Comparison of ENCODE assay signal across 16 cellular contexts in genomic region chr3:18778602-18779001, GRCh38.
DNase-seq lines count a peak whose midpoint lies in the region; ATAC-seq and TF ChIP-seq lines count a peak whose summit lies in the region.
"Had no signal": no experiment of that assay in that cellular context is flagged by ENCODE, and none has a peak within 500 bp of the region (broad histone marks: within the 10 kb centered on the region; RNA-seq: fewer than 3 reads in every experiment).

No MANE protein-coding gene starts in this region.

- no peak for TF ChIP-seq POLR2A in esophagus squamous epithelium (IDR thresholded peaks at IDR 0.05)

- H3K4me1 ChIP-seq in DND-41 (ENCODE audit: insufficient read depth, low read length) (peaks cover 57% of the 10 kb centered on the region), esophagus squamous epithelium (no peaks in the 10 kb centered on the region)
- peaks cover 5 to 32% of the 10 kb centered on the region in 2 donors for H3K4me1 ChIP-seq in naive thymus-derived CD4-positive, alpha-beta T cell (ENCODE audit: control insufficient read depth in 2 of 2, insufficient read depth in 2 of 2, low read length in 2 of 2)
- H3K4me1 ChIP-seq: A549 had no signal

- peak overlapping the region; percentile 51 for H3K4me2 ChIP-seq in DND-41 (ENCODE audit: insufficient read depth, low read length)
- H3K4me2 ChIP-seq: A549 had no signal

- no peaks in the 10 kb centered on the region for H4K20me1 ChIP-seq in DND-41 (ENCODE audit: insufficient read depth, low read length)

- no peak overlapping the region for H2AFZ ChIP-seq in DND-41 (ENCODE audit: low read depth, low read length)

- H3K9me3 Mint-ChIP-seq in activated CD8-positive, alpha-beta memory T cell treated with anti-CD3 and anti-CD28 coated beads, Interleukin-2, amount 10 ng/mL, durations not matched to agents 7 days and 5 days (ENCODE audit: low read depth): no peaks in the 10 kb centered on the region
- H3K9me3 Mint-ChIP-seq in activated CD8-positive, alpha-beta T cell treated with anti-CD3 and anti-CD28 coated beads for 36 hours: no peaks in the 10 kb centered on the region
- no peaks in the 10 kb centered on the region for H3K9me3 Mint-ChIP-seq in naive thymus-derived CD4-positive, alpha-beta T cell

- CTCF ChIA-PET in activated CD8-positive, alpha-beta memory T cell treated with anti-CD3 and anti-CD28 coated beads, Interleukin-2, amount 10 ng/mL, durations not matched to agents 7 days and 5 days (lab: Charles Lee): no interaction called here
- CTCF ChIA-PET in activated CD8-positive, alpha-beta T cell treated with anti-CD3 and anti-CD28 coated beads for 36 hours (lab: Charles Lee): interaction anchor here (0.7 to 2.2 kb wide), 2 partner anchors 20 to 280 kb away, joined by 3 to 8 read pairs; no protein-coding TSS in a partner anchor
- CTCF ChIA-PET in naive thymus-derived CD4-positive, alpha-beta T cell (lab: Charles Lee): interaction anchor here (0.6 to 0.9 kb wide), 2 partner anchors 20 to 129 kb away, joined by 3 to 4 read pairs; no protein-coding TSS in a partner anchor

- H3K4me3 Mint-ChIP-seq in activated CD8-positive, alpha-beta memory T cell treated with anti-CD3 and anti-CD28 coated beads, Interleukin-2, amount 10 ng/mL, durations not matched to agents 7 days and 5 days: peak overlapping the region; percentile 39
- peak overlapping the region; percentile 14 for H3K4me3 Mint-ChIP-seq in activated CD8-positive, alpha-beta T cell treated with anti-CD3 and anti-CD28 coated beads for 36 hours
- peak overlapping the region; percentile 2 to 77 (median 71) for H3K4me3 Mint-ChIP-seq in naive thymus-derived CD4-positive, alpha-beta T cell

- no peak for DNase-seq in activated CD8-positive, alpha-beta memory T cell treated with anti-CD3 and anti-CD28 coated beads, Interleukin-2, amount 10 ng/mL, durations not matched to agents 7 days and 5 days
- no peak for DNase-seq in activated CD8-positive, alpha-beta memory T cell treated with anti-CD3 and anti-CD28 coated beads, Interleukin-2, amount 50 U/mL, for 4 hours
- no peak for DNase-seq in DND-41
- DNase-seq in activated CD8-positive, alpha-beta T cell treated with anti-CD3 and anti-CD28 coated beads for 36 hours: no peak
- peak in 6 of 9 donors; percentile 39 to 65 (median 56) for DNase-seq in naive thymus-derived CD4-positive, alpha-beta T cell
- no peak for DNase-seq in esophagus squamous epithelium (lab: John Stamatoyannopoulos, UW)
- DNase-seq in NOMO-1 (lab: John Stamatoyannopoulos, UW; ENCODE audit: unreplicated experiment in 2 of 2): no peak
- no peak for DNase-seq in NCI-H446 treated with DMSO at 0.1 percent for 48 hours (lab: John Stamatoyannopoulos, UW)
- DNase-seq: H7, NCI-H1417, NCI-H1930, NCI-H2171 treated with DMSO at 0.1 percent for 48 hours, NCI-H510A treated with DMSO at 0.1 percent for 48 hours had no signal

- H3K36me3 ChIP-seq in DND-41 (ENCODE audit: insufficient read depth, low read length) (no peaks in the 10 kb centered on the region), esophagus squamous epithelium (no peaks in the 10 kb centered on the region)
- no peaks in the 10 kb centered on the region for H3K36me3 ChIP-seq in naive thymus-derived CD4-positive, alpha-beta T cell (ENCODE audit: control insufficient read depth in 2 of 3, insufficient read depth in 3 of 3, low read length in 3 of 3)

- H3K9ac ChIP-seq in DND-41 (ENCODE audit: low read depth, low read length): peak overlapping the region; percentile 17

- no peaks in the 10 kb centered on the region for H3K79me2 ChIP-seq in DND-41 (ENCODE audit: insufficient read depth, low read length)

- H3K27me3 Mint-ChIP-seq in activated CD8-positive, alpha-beta memory T cell treated with anti-CD3 and anti-CD28 coated beads, Interleukin-2, amount 10 ng/mL, durations not matched to agents 7 days and 5 days: no peaks in the 10 kb centered on the region
- H3K27me3 Mint-ChIP-seq in activated CD8-positive, alpha-beta T cell treated with anti-CD3 and anti-CD28 coated beads for 36 hours: no peaks in the 10 kb centered on the region
- H3K27me3 Mint-ChIP-seq in naive thymus-derived CD4-positive, alpha-beta T cell: no peaks in the 10 kb centered on the region

- H3K4me3 ChIP-seq in DND-41 (ENCODE audit: low read depth in 1 of 2, low read length in 2 of 2) (no peak overlapping the region), esophagus squamous epithelium (no peak overlapping the region)
- H3K4me3 ChIP-seq in naive thymus-derived CD4-positive, alpha-beta T cell (ENCODE audit: low read length): peak overlapping the region; percentile 18
- H3K4me3 ChIP-seq: A549, GM12878 had no signal

- peaks cover 7% of the 10 kb centered on the region for H3K36me3 Mint-ChIP-seq in activated CD8-positive, alpha-beta memory T cell treated with anti-CD3 and anti-CD28 coated beads, Interleukin-2, amount 10 ng/mL, durations not matched to agents 7 days and 5 days
- H3K36me3 Mint-ChIP-seq in activated CD8-positive, alpha-beta T cell treated with anti-CD3 and anti-CD28 coated beads for 36 hours (ENCODE audit: low read depth): no peaks in the 10 kb centered on the region
- no peaks in the 10 kb centered on the region for H3K36me3 Mint-ChIP-seq in naive thymus-derived CD4-positive, alpha-beta T cell

- H3K9me3 ChIP-seq in DND-41 (ENCODE audit: insufficient read depth, low read length, severe bottlenecking) (no peaks in the 10 kb centered on the region), esophagus squamous epithelium (no peaks in the 10 kb centered on the region)
- no peaks in the 10 kb centered on the region for H3K9me3 ChIP-seq in naive thymus-derived CD4-positive, alpha-beta T cell (ENCODE audit: control insufficient read depth in 2 of 3, low read length in 3 of 3)
- H3K9me3 ChIP-seq: A549 had no signal

- POLR2A ChIA-PET in activated CD8-positive, alpha-beta T cell treated with anti-CD3 and anti-CD28 coated beads for 36 hours (lab: Charles Lee): interaction anchor here (0.6 kb wide), 1 partner anchor 331 kb away, joined by 4 read pairs; no protein-coding TSS in a partner anchor
- POLR2A ChIA-PET in naive thymus-derived CD4-positive, alpha-beta T cell (lab: Charles Lee): interaction anchor here (0.6 to 1.3 kb wide), 4 partner anchors 12 to 367 kb away, joined by 3 to 4 read pairs (median 4); no protein-coding TSS in a partner anchor

- WGBS in esophagus squamous epithelium, 2 donors: 59% methylated on average over 2 of the region's 2 CpGs

- H3K27ac ChIP-seq in DND-41 (ENCODE audit: low read length) (peak overlapping the region; percentile 76), esophagus squamous epithelium (no peak overlapping the region)
- H3K27ac ChIP-seq in naive thymus-derived CD4-positive, alpha-beta T cell (ENCODE audit: low read depth, low read length): peak overlapping the region; percentile 39
- H3K27ac ChIP-seq: A549, C4-2B had no signal

- no peak for TF ChIP-seq CTCF in DND-41 (IDR thresholded peaks at IDR 0.05; ENCODE audit: borderline replicate concordance, extremely low read depth, low read length, poor library complexity, severe bottlenecking)
- no peak for TF ChIP-seq CTCF in activated CD8-positive, alpha-beta T cell treated with anti-CD3 and anti-CD28 coated beads for 36 hours (IDR thresholded peaks at IDR 0.05)
- no peak for TF ChIP-seq CTCF in esophagus squamous epithelium (IDR thresholded peaks at IDR 0.05)

- H3K4me1 Mint-ChIP-seq in activated CD8-positive, alpha-beta memory T cell treated with anti-CD3 and anti-CD28 coated beads, Interleukin-2, amount 10 ng/mL, durations not matched to agents 7 days and 5 days: peaks cover 26% of the 10 kb centered on the region
- H3K4me1 Mint-ChIP-seq in activated CD8-positive, alpha-beta T cell treated with anti-CD3 and anti-CD28 coated beads for 36 hours (ENCODE audit: low read depth): peaks cover 46% of the 10 kb centered on the region
- H3K4me1 Mint-ChIP-seq in naive thymus-derived CD4-positive, alpha-beta T cell: peaks cover 18 to 84% (median 67%) of the 10 kb centered on the region in 7 donors

- intact Hi-C loops in activated CD8-positive, alpha-beta T cell treated with anti-CD3 and anti-CD28 coated beads for 36 hours (cut with micrococcal nuclease): no loop called here
- intact Hi-C loops in naive thymus-derived CD4-positive, alpha-beta T cell (cut with micrococcal nuclease): loop anchor here in 1 of 2 donors (1.0 to 5.0 kb wide), 3 partner anchors 8 to 209 kb away; no protein-coding TSS in a partner anchor
- intact Hi-C loops in esophagus squamous epithelium (cut with DNase I): no loop called here

- H3K27me3 ChIP-seq in DND-41 (ENCODE audit: insufficient read depth, low read length, poor library complexity) (no peaks in the 10 kb centered on the region), esophagus squamous epithelium (no peaks in the 10 kb centered on the region)
- H3K27me3 ChIP-seq in naive thymus-derived CD4-positive, alpha-beta T cell (ENCODE audit: control insufficient read depth in 2 of 2, insufficient read depth in 2 of 2, low read length in 2 of 2): no peaks in the 10 kb centered on the region

- H3K27ac Mint-ChIP-seq in activated CD8-positive, alpha-beta memory T cell treated with anti-CD3 and anti-CD28 coated beads, Interleukin-2, amount 10 ng/mL, durations not matched to agents 7 days and 5 days: peak overlapping the region; percentile 78
- H3K27ac Mint-ChIP-seq in activated CD8-positive, alpha-beta T cell treated with anti-CD3 and anti-CD28 coated beads for 36 hours: peak overlapping the region; percentile 88
- peak overlapping the region; percentile 56 to 86 (median 73) for H3K27ac Mint-ChIP-seq in naive thymus-derived CD4-positive, alpha-beta T cell

- peak; percentile 63 for ATAC-seq in activated CD8-positive, alpha-beta memory T cell treated with anti-CD3 and anti-CD28 coated beads, Interleukin-2, amount 10 ng/mL, durations not matched to agents 7 days and 5 days
- ATAC-seq in DND-41 (ENCODE audit: insufficient read depth, low read depth): peak; percentile 90
- ATAC-seq in activated CD8-positive, alpha-beta T cell treated with anti-CD3 and anti-CD28 coated beads for 36 hours: peak; percentile 68
- peak; percentile 73 for ATAC-seq in naive thymus-derived CD4-positive, alpha-beta T cell
- ATAC-seq: A549, GM12878 had no signal

Comparison
In these comparisons a context has a peak if more than half of its experiments do, and no peak if none do; other contexts are left out.
1. DNase-seq: peak in naive thymus-derived CD4-positive, alpha-beta T cell (6 of 9); none in activated CD8-positive, alpha-beta memory T cell treated with anti-CD3 and anti-CD28 coated beads, Interleukin-2, amount 10 ng/mL, durations not matched to agents 7 days and 5 days (single experiment), activated CD8-positive, alpha-beta memory T cell treated with anti-CD3 and anti-CD28 coated beads, Interleukin-2, amount 50 U/mL, for 4 hours (single experiment), DND-41 (single experiment), activated CD8-positive, alpha-beta T cell treated with anti-CD3 and anti-CD28 coated beads for 36 hours (single experiment), esophagus squamous epithelium (single experiment), NOMO-1 (0 of 2) and NCI-H446 treated with DMSO at 0.1 percent for 48 hours (single experiment).
2. H3K4me3 Mint-ChIP-seq: peak in every context shown above with its lines; median percentile 71 in naive thymus-derived CD4-positive, alpha-beta T cell; 39 in activated CD8-positive, alpha-beta memory T cell treated with anti-CD3 and anti-CD28 coated beads, Interleukin-2, amount 10 ng/mL, durations not matched to agents 7 days and 5 days; 14 in activated CD8-positive, alpha-beta T cell treated with anti-CD3 and anti-CD28 coated beads for 36 hours.
3. H3K27ac ChIP-seq: peak in DND-41 (single experiment) and naive thymus-derived CD4-positive, alpha-beta T cell (single experiment); none in esophagus squamous epithelium (0 of 4).
4. Peak in every context shown above with its lines, with median percentiles within 50 percentile points of each other: ATAC-seq and H3K27ac Mint-ChIP-seq.